1 cellular context compared by ENCODE assay signal in genomic region chr5:177554474-177555111, GRCh38.
TF ChIP-seq lines count a peak whose summit lies in the region.

Gene FAM193B (minus strand): TSS chr5:177554563. CDS start chr5:177554458, 105 bp downstream.

TF ChIP-seq in HepG2, 621 proteins besides CTCF, POLR2A, EP300 and RAD21 (continued from another document and continues in another):
- no peak for TF ChIP-seq NAIF1 (CRISPR knock-in tag; IDR thresholded peaks at IDR 0.05; ENCODE audit: borderline replicate concordance)
- TF ChIP-seq ZXDC (CRISPR knock-in tag; IDR thresholded peaks at IDR 0.05) = no peak
- TF ChIP-seq KLF6 (CRISPR knock-in tag; IDR thresholded peaks at IDR 0.05) = no peak
- TF ChIP-seq GMEB1 (CRISPR knock-in tag; IDR thresholded peaks at IDR 0.05; ENCODE audit: borderline replicate concordance) = peak; percentile 67; the same call in 1 of the 2 replicates
- no peak; the same call in 1 of the 2 replicates for TF ChIP-seq ZNF580 (CRISPR knock-in tag; IDR thresholded peaks at IDR 0.05; ENCODE audit: borderline replicate concordance, low read depth)
- no peak for TF ChIP-seq KLF15 (CRISPR knock-in tag; IDR thresholded peaks at IDR 0.05; ENCODE audit: borderline replicate concordance)
- TF ChIP-seq ZNF720 (CRISPR knock-in tag; IDR thresholded peaks at IDR 0.05) = no peak
- TF ChIP-seq HNF4A (CRISPR knock-in tag; IDR thresholded peaks at IDR 0.05) = no peak
- TF ChIP-seq BRCA1 (CRISPR knock-in tag; IDR thresholded peaks at IDR 0.05) = no peak
- TF ChIP-seq ZNF639 (CRISPR knock-in tag; conservative IDR thresholded peaks at IDR 0.05) = peak; percentile 80; the same call in 1 of the 2 replicates
- no peak for TF ChIP-seq PBX3 (CRISPR knock-in tag; IDR thresholded peaks at IDR 0.05; ENCODE audit: borderline replicate concordance)
- no peak for TF ChIP-seq ZNF232 (CRISPR knock-in tag; IDR thresholded peaks at IDR 0.05; ENCODE audit: borderline replicate concordance)
- TF ChIP-seq ZNF768 (CRISPR knock-in tag; IDR thresholded peaks at IDR 0.05) = no peak
- no peak for TF ChIP-seq PAWR (CRISPR knock-in tag; IDR thresholded peaks at IDR 0.05; ENCODE audit: borderline replicate concordance)
- peak; percentile 59; the same call in 1 of the 2 replicates for TF ChIP-seq ZNF274 (CRISPR knock-in tag; IDR thresholded peaks at IDR 0.05)
- TF ChIP-seq ZNF670 (CRISPR knock-in tag; IDR thresholded peaks at IDR 0.05; ENCODE audit: borderline replicate concordance) = no peak
- no peak for TF ChIP-seq TP53 (CRISPR knock-in tag; conservative IDR thresholded peaks at IDR 0.05)
- no peak for TF ChIP-seq ZBTB3 (CRISPR knock-in tag; IDR thresholded peaks at IDR 0.05; ENCODE audit: borderline replicate concordance, low read depth)
- no peak for TF ChIP-seq FOSL1 (CRISPR knock-in tag; IDR thresholded peaks at IDR 0.05; ENCODE audit: borderline replicate concordance)
- no peak for TF ChIP-seq TERF1 (CRISPR knock-in tag; IDR thresholded peaks at IDR 0.05)
- TF ChIP-seq ZNF10 (CRISPR knock-in tag; IDR thresholded peaks at IDR 0.05; ENCODE audit: borderline replicate concordance, low read depth) = no peak
- TF ChIP-seq ETV5 (CRISPR knock-in tag; IDR thresholded peaks at IDR 0.05; ENCODE audit: borderline replicate concordance) = no peak; the same call in 1 of the 2 replicates
- no peak for TF ChIP-seq AHR (CRISPR knock-in tag; IDR thresholded peaks at IDR 0.05)
- no peak for TF ChIP-seq ATAD3A (CRISPR knock-in tag; IDR thresholded peaks at IDR 0.05)
- no peak for TF ChIP-seq ETV6 (CRISPR knock-in tag; conservative IDR thresholded peaks at IDR 0.05)
- no peak for TF ChIP-seq HIVEP1 (CRISPR knock-in tag; IDR thresholded peaks at IDR 0.05)
- TF ChIP-seq KDM1A (CRISPR knock-in tag; IDR thresholded peaks at IDR 0.05) = peak; percentile 89
- peak; percentile 89; the same call in 1 of the 2 replicates for TF ChIP-seq ZBTB25 (CRISPR knock-in tag; IDR thresholded peaks at IDR 0.05)
- no peak for TF ChIP-seq ZNF570 (CRISPR knock-in tag; IDR thresholded peaks at IDR 0.05; ENCODE audit: borderline replicate concordance)
- TF ChIP-seq IRX3 (CRISPR knock-in tag; IDR thresholded peaks at IDR 0.05; ENCODE audit: borderline replicate concordance, low read depth) = no peak
- TF ChIP-seq ZNF180 (CRISPR knock-in tag; IDR thresholded peaks at IDR 0.05; ENCODE audit: borderline replicate concordance, low read depth) = no peak
- TF ChIP-seq ZNF691 (CRISPR knock-in tag; IDR thresholded peaks at IDR 0.05; ENCODE audit: borderline replicate concordance, low read depth) = no peak
- no peak for TF ChIP-seq UBTF (CRISPR knock-in tag; IDR thresholded peaks at IDR 0.05)
- TF ChIP-seq ZNF331 (CRISPR knock-in tag; IDR thresholded peaks at IDR 0.05) = peak; percentile 84
- TF ChIP-seq POGK (CRISPR knock-in tag; conservative IDR thresholded peaks at IDR 0.05) = peak; percentile 68; the same call in 1 of the 2 replicates
- no peak for TF ChIP-seq NFRKB (IDR thresholded peaks at IDR 0.05)
- TF ChIP-seq KAT2B (IDR thresholded peaks at IDR 0.05; ENCODE audit: borderline replicate concordance, low read depth, low read length) = no peak
- TF ChIP-seq ZNF770 (CRISPR knock-in tag; IDR thresholded peaks at IDR 0.05) = no peak
- no peak for TF ChIP-seq ZNF7 (CRISPR knock-in tag; IDR thresholded peaks at IDR 0.05)
- TF ChIP-seq RNF219 (CRISPR knock-in tag; IDR thresholded peaks at IDR 0.05) = no peak
- peak; percentile 50; the same call in 1 of the 2 replicates for TF ChIP-seq ZNF761 (CRISPR knock-in tag; conservative IDR thresholded peaks at IDR 0.05)
- no peak for TF ChIP-seq GABPA (IDR thresholded peaks at IDR 0.05; ENCODE audit: low read depth, low read length)
- peak; percentile 68 for TF ChIP-seq GABPA (CRISPR knock-in tag; IDR thresholded peaks at IDR 0.05; ENCODE audit: low read depth)
- TF ChIP-seq MAFF (IDR thresholded peaks at IDR 0.05; ENCODE audit: low read depth, low read length) = no peak
- peak; percentile 57 for TF ChIP-seq ELF1 (CRISPR knock-in tag; IDR thresholded peaks at IDR 0.05)
